Comparison of ENCODE assay signal across 40 cellular contexts in the genomic region with DNA sequence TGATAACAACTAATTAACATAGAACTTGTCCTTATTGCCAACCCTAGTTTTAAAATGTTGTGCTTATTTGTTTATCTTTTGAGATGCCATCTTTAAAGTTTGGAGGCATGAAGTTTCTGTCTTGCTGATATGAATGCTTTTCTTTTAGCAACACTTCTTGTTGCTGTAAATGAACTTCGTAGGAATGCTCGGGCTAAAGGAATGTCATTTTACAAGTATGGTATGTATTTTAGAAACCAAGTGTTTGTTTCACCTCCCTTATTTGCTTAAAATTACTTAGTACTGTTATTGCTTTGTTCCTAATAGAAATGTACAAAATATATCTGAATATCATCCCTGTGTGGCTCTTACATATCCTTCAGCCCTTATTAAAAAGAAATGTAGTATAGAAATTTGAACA.
"Had no signal": no experiment of that assay in that cellular context is flagged by ENCODE, and none has a peak within 500 bp of the region (broad histone marks: within the 10 kb centered on the region; RNA-seq: fewer than 3 reads in every experiment).

No MANE protein-coding gene starts in this region.

- H3K27ac Mint-ChIP-seq: activated naive CD4-positive, alpha-beta T cell treated with anti-CD3 and anti-CD28 coated beads for 36 hours; activated naive CD4-positive, alpha-beta T cell treated with anti-CD3 and anti-CD28 coated beads, Interleukin-2, amount 10 ng/mL, durations not matched to agents 7 days and 5 days; activated naive CD4-positive, alpha-beta T cell treated with anti-CD3 and anti-CD28 coated beads, Interleukin-2, amount 50 U/mL, for 24 hours; activated naive CD4-positive, alpha-beta T cell treated with anti-CD3 and anti-CD28 coated beads, Interleukin-2, amount 50 U/mL, for 72 hours; activated naive CD8-positive, alpha-beta T cell; activated naive CD8-positive, alpha-beta T cell treated with anti-CD3 and anti-CD28 coated beads for 36 hours; activated naive CD8-positive, alpha-beta T cell treated with anti-CD3 and anti-CD28 coated beads, Interleukin-2, amount 10 ng/mL, durations not matched to agents 7 days and 5 days; activated naive CD8-positive, alpha-beta T cell treated with anti-CD3 and anti-CD28 coated beads, Interleukin-2, amount 50 U/mL, for 24 hours; activated T-cell treated with anti-CD3 and anti-CD28 coated beads, Interleukin-2, amount 50 U/mL, for 24 hours; activated T-cell treated with anti-CD3 and anti-CD28 coated beads, Interleukin-2, amount 50 U/mL, for 72 hours; activated T-helper 1 cell treated with anti-CD3 and anti-CD28 coated beads, Interleukin-12 subunit alpha, Interleukin-12 subunit beta, Interleukin-2, Interleukin-4 antibody, amounts not matched to agents 30 ng/mL and 10 ng/mL and 1 ng/mL, durations not matched to agents 14 hours and 24 hours and 36 hours; activated T-helper 17 cell treated with anti-CD3 and anti-CD28 coated beads, Interleukin-2, amount 50 U/mL, for 72 hours; activated T-helper 2 cell treated with anti-CD3 and anti-CD28 coated beads, Interferon-gamma antibody, Interleukin-2, Interleukin-4, amounts not matched to agents 10 μg/mL and 5 μg/mL and 100 μg/mL, durations not matched to agents 14 hours and 24 hours and 36 hours; brain had no signal

- H3K9me3 Mint-ChIP-seq: activated naive CD4-positive, alpha-beta T cell treated with anti-CD3 and anti-CD28 coated beads for 36 hours; activated naive CD4-positive, alpha-beta T cell treated with anti-CD3 and anti-CD28 coated beads, Interleukin-2, amount 10 ng/mL, durations not matched to agents 7 days and 5 days; activated naive CD4-positive, alpha-beta T cell treated with anti-CD3 and anti-CD28 coated beads, Interleukin-2, amount 50 U/mL, for 24 hours; activated naive CD4-positive, alpha-beta T cell treated with anti-CD3 and anti-CD28 coated beads, Interleukin-2, amount 50 U/mL, for 72 hours; activated naive CD8-positive, alpha-beta T cell treated with anti-CD3 and anti-CD28 coated beads for 36 hours; activated naive CD8-positive, alpha-beta T cell treated with anti-CD3 and anti-CD28 coated beads, Interleukin-2, amount 10 ng/mL, durations not matched to agents 7 days and 5 days; activated naive CD8-positive, alpha-beta T cell treated with anti-CD3 and anti-CD28 coated beads, Interleukin-2, amount 50 U/mL, for 24 hours; activated T-cell treated with anti-CD3 and anti-CD28 coated beads, Interleukin-2, amount 50 U/mL, for 24 hours; activated T-cell treated with anti-CD3 and anti-CD28 coated beads, Interleukin-2, amount 50 U/mL, for 4 hours; activated T-cell treated with anti-CD3 and anti-CD28 coated beads, Interleukin-2, amount 50 U/mL, for 72 hours; activated T-helper 1 cell treated with anti-CD3 and anti-CD28 coated beads, Interleukin-12 subunit alpha, Interleukin-12 subunit beta, Interleukin-2, Interleukin-4 antibody, amounts not matched to agents 30 ng/mL and 10 ng/mL and 1 ng/mL, durations not matched to agents 14 hours and 24 hours and 36 hours; activated T-helper 17 cell treated with anti-CD3 and anti-CD28 coated beads, Interleukin-2, amount 50 U/mL, for 72 hours; activated T-helper 2 cell treated with anti-CD3 and anti-CD28 coated beads, Interferon-gamma antibody, Interleukin-2, Interleukin-4, amounts not matched to agents 10 μg/mL and 5 μg/mL and 100 μg/mL, durations not matched to agents 14 hours and 24 hours and 36 hours; brain; central memory CD8-positive, alpha-beta T cell had no signal

- H3K27me3 ChIP-seq: adrenal gland, ascending aorta, body of pancreas, brain microvascular endothelial cell, breast epithelium, cardiac muscle cell had no signal

- H3K9me3 ChIP-seq: adrenal gland, ascending aorta, body of pancreas, breast epithelium had no signal

- H3K27ac ChIP-seq: adrenal gland, ascending aorta, body of pancreas, brain microvascular endothelial cell, breast epithelium, cardiac muscle cell had no signal

- H3K4me3 ChIP-seq: adrenal gland, ascending aorta, body of pancreas, breast epithelium, cardiac muscle cell had no signal

- H3K4me3 Mint-ChIP-seq: activated naive CD4-positive, alpha-beta T cell treated with anti-CD3 and anti-CD28 coated beads for 36 hours; activated naive CD4-positive, alpha-beta T cell treated with anti-CD3 and anti-CD28 coated beads, Interleukin-2, amount 10 ng/mL, durations not matched to agents 7 days and 5 days; activated naive CD4-positive, alpha-beta T cell treated with anti-CD3 and anti-CD28 coated beads, Interleukin-2, amount 50 U/mL, for 24 hours; activated naive CD8-positive, alpha-beta T cell; activated naive CD8-positive, alpha-beta T cell treated with anti-CD3 and anti-CD28 coated beads for 36 hours; activated naive CD8-positive, alpha-beta T cell treated with anti-CD3 and anti-CD28 coated beads, Interleukin-2, amount 10 ng/mL, durations not matched to agents 7 days and 5 days; activated naive CD8-positive, alpha-beta T cell treated with anti-CD3 and anti-CD28 coated beads, Interleukin-2, amount 50 U/mL, for 24 hours; activated T-cell treated with anti-CD3 and anti-CD28 coated beads, Interleukin-2, amount 50 U/mL, for 24 hours; activated T-cell treated with anti-CD3 and anti-CD28 coated beads, Interleukin-2, amount 50 U/mL, for 4 hours; activated T-cell treated with anti-CD3 and anti-CD28 coated beads, Interleukin-2, amount 50 U/mL, for 72 hours; activated T-helper 1 cell treated with anti-CD3 and anti-CD28 coated beads, Interleukin-12 subunit alpha, Interleukin-12 subunit beta, Interleukin-2, Interleukin-4 antibody, amounts not matched to agents 30 ng/mL and 10 ng/mL and 1 ng/mL, durations not matched to agents 14 hours and 24 hours and 36 hours; activated T-helper 17 cell treated with anti-CD3 and anti-CD28 coated beads, Interleukin-2, amount 50 U/mL, for 72 hours; brain; central memory CD8-positive, alpha-beta T cell had no signal

- FAIRE-seq: astrocyte, bronchial epithelial cell had no signal

- H3K27me3 Mint-ChIP-seq: activated naive CD4-positive, alpha-beta T cell treated with anti-CD3 and anti-CD28 coated beads, Interleukin-2, amount 10 ng/mL, durations not matched to agents 7 days and 5 days; activated naive CD4-positive, alpha-beta T cell treated with anti-CD3 and anti-CD28 coated beads, Interleukin-2, amount 50 U/mL, for 24 hours; activated naive CD8-positive, alpha-beta T cell; activated naive CD8-positive, alpha-beta T cell treated with anti-CD3 and anti-CD28 coated beads for 36 hours; activated naive CD8-positive, alpha-beta T cell treated with anti-CD3 and anti-CD28 coated beads, Interleukin-2, amount 10 ng/mL, durations not matched to agents 7 days and 5 days; activated naive CD8-positive, alpha-beta T cell treated with anti-CD3 and anti-CD28 coated beads, Interleukin-2, amount 50 U/mL, for 24 hours; activated T-cell treated with anti-CD3 and anti-CD28 coated beads, Interleukin-2, amount 50 U/mL, for 24 hours; activated T-helper 17 cell treated with anti-CD3 and anti-CD28 coated beads, Interleukin-2, amount 50 U/mL, for 72 hours; brain; central memory CD8-positive, alpha-beta T cell had no signal

- H3K4me1 Mint-ChIP-seq: activated naive CD4-positive, alpha-beta T cell treated with anti-CD3 and anti-CD28 coated beads, Interleukin-2, amount 10 ng/mL, durations not matched to agents 7 days and 5 days; activated naive CD4-positive, alpha-beta T cell treated with anti-CD3 and anti-CD28 coated beads, Interleukin-2, amount 50 U/mL, for 24 hours; activated naive CD8-positive, alpha-beta T cell treated with anti-CD3 and anti-CD28 coated beads for 36 hours; activated naive CD8-positive, alpha-beta T cell treated with anti-CD3 and anti-CD28 coated beads, Interleukin-2, amount 10 ng/mL, durations not matched to agents 7 days and 5 days; activated naive CD8-positive, alpha-beta T cell treated with anti-CD3 and anti-CD28 coated beads, Interleukin-2, amount 50 U/mL, for 24 hours; activated T-helper 17 cell treated with anti-CD3 and anti-CD28 coated beads, Interleukin-2, amount 50 U/mL, for 72 hours; brain; central memory CD8-positive, alpha-beta T cell had no signal

- ATAC-seq: activated naive CD4-positive, alpha-beta T cell treated with anti-CD3 and anti-CD28 coated beads, Interleukin-2, amount 50 U/mL, for 72 hours; activated naive CD8-positive, alpha-beta T cell treated with anti-CD3 and anti-CD28 coated beads, Interleukin-2, amount 50 U/mL, for 24 hours; activated T-cell treated with anti-CD3 and anti-CD28 coated beads, Interleukin-2, amount 50 U/mL, for 4 hours; activated T-cell treated with anti-CD3 and anti-CD28 coated beads, Interleukin-2, amount 50 U/mL, for 72 hours; activated T-helper 17 cell treated with anti-CD3 and anti-CD28 coated beads, Interleukin-2, amount 50 U/mL, for 72 hours; body of pancreas had no signal

- H3K4me1 ChIP-seq: adrenal gland, ascending aorta, body of pancreas, breast epithelium had no signal

- DNase-seq: activated effector memory CD4-positive, alpha-beta T cell treated with anti-CD3 and anti-CD28 coated beads, Interleukin-2, amount 50 U/mL, for 16 hours; activated effector memory CD4-positive, alpha-beta T cell treated with Interleukin-2 at 50 U/mL for 16 hours; activated gamma-delta T cell; activated gamma-delta T cell treated with Interleukin-2 at 50 U/mL for 16 hours; activated naive CD4-positive, alpha-beta T cell; activated naive CD4-positive, alpha-beta T cell treated with anti-CD3 and anti-CD28 coated beads for 36 hours; activated naive CD4-positive, alpha-beta T cell treated with anti-CD3 and anti-CD28 coated beads, Interleukin-2, amount 10 ng/mL, durations not matched to agents 7 days and 5 days; activated naive CD4-positive, alpha-beta T cell treated with anti-CD3 and anti-CD28 coated beads, Interleukin-2, amount 50 U/mL, for 16 hours; activated naive CD4-positive, alpha-beta T cell treated with Interleukin-2 at 50 U/mL for 16 hours; activated naive CD8-positive, alpha-beta T cell treated with anti-CD3 and anti-CD28 coated beads for 36 hours; activated naive CD8-positive, alpha-beta T cell treated with anti-CD3 and anti-CD28 coated beads, Interleukin-2, amount 10 ng/mL, durations not matched to agents 7 days and 5 days; activated naive CD8-positive, alpha-beta T cell treated with anti-CD3 and anti-CD28 coated beads, Interleukin-2, amount 50 U/mL, for 24 hours; activated T-cell treated with anti-CD3 and anti-CD28 coated beads, Interleukin-2, amount 50 U/mL, for 1 hour; activated T-cell treated with anti-CD3 and anti-CD28 coated beads, Interleukin-2, amount 50 U/mL, for 24 hours; activated T-cell treated with anti-CD3 and anti-CD28 coated beads, Interleukin-2, amount 50 U/mL, for 4 hours; activated T-cell treated with anti-CD3 and anti-CD28 coated beads, Interleukin-2, amount 50 U/mL, for 48 hours; activated T-cell treated with anti-CD3 and anti-CD28 coated beads, Interleukin-2, amount 50 U/mL, for 72 hours; adrenal gland; amniotic stem cell; amygdala; anterior cingulate cortex; aorta; body of pancreas; brain microvascular endothelial cell; caudate nucleus; central memory CD4-positive, alpha-beta T cell; cerebellar nuclear complex had no signal
